14 cellular contexts compared by ENCODE assay signal in the genomic region with DNA sequence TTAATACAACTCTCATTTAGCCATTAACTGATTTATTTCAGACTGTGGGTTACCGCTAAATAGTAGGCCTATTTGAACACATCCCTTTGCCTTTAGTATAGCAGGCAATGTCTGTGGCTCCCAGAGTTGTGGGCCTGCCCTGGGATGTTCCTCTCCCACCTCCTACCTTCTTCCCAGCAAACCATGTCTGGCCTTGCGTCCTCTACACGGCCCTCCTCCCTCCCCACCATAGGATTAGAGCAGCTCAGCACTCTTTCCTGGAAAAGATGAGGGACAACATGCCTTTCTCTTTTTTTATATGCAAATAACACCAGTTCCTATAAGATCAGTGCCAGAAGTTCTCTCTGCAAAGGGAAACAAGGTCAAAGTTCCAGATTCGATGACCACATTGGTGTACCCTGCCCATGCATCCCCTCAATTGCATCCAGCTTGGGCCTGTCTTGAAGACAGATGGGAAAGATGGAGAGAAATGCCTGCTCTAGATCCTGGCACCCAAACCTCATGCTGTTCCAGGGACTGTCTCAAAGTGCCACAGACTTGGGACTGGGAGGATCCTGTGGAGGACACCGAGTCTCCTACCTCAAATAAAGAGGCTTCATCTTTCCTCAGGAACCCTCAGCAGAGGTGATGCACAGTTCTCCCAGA. TPM values are rescaled to one million over a fixed set of nuclear protein-coding genes. Genes with fewer than 3 reads are reported as not detected.
DNase-seq lines count a peak whose midpoint lies in the region; ATAC-seq and TF ChIP-seq lines count a peak whose summit lies in the region.
"Had no signal": no experiment of that assay in that cellular context is flagged by ENCODE, and none has a peak within 500 bp of the region (broad histone marks: within the 10 kb centered on the region; RNA-seq: fewer than 3 reads in every experiment).

No MANE protein-coding gene starts in this region.

- peak overlapping the region; percentile 95 for H3K27ac Mint-ChIP-seq in HFFc6
- peak overlapping the region; percentile 38 to 90 (median 80) for H3K27ac Mint-ChIP-seq in naive thymus-derived CD8-positive, alpha-beta T cell
- H3K27ac Mint-ChIP-seq in endothelial cell (ENCODE audit: unreplicated experiment): no peak overlapping the region

- H3K4me3 Mint-ChIP-seq in HFFc6: no peak overlapping the region
- peak overlapping the region in 3 of 10 donors; percentile 1 to 64 (median 55) for H3K4me3 Mint-ChIP-seq in naive thymus-derived CD8-positive, alpha-beta T cell
- no peak overlapping the region for H3K4me3 Mint-ChIP-seq in endothelial cell (ENCODE audit: unreplicated experiment)

- POLR2A ChIA-PET in naive thymus-derived CD8-positive, alpha-beta T cell (lab: Charles Lee): no interaction called here

- H3K27ac ChIP-seq in ACC112 (ENCODE audit: low read depth, low read length): peak overlapping the region; percentile 95
- H3K27ac ChIP-seq in breast epithelium: peak overlapping the region; percentile 8 to 28
- H3K27ac ChIP-seq in effector memory CD4-positive, alpha-beta T cell (ENCODE audit: insufficient read depth, low read length, poor library complexity, severe bottlenecking): no peak overlapping the region

- H3K27me3 ChIP-seq in ACC112 (ENCODE audit: insufficient read depth, low read length) (no peaks in the 10 kb centered on the region), breast epithelium (no peaks in the 10 kb centered on the region)
- H3K27me3 ChIP-seq in effector memory CD4-positive, alpha-beta T cell (replicated peaks; ENCODE audit: control insufficient read depth, insufficient read depth, low read length, poor library complexity, severe bottlenecking): no peaks in the 10 kb centered on the region
- H3K27me3 ChIP-seq: BLaER1 treated with 17β-estradiol and CSF1 and Interleukin-3, amounts not matched to agents 10 nM and 100 nM had no signal

- no peak for TF ChIP-seq POLR2A in breast epithelium (IDR thresholded peaks at IDR 0.05)

- H2AFZ ChIP-seq in ACC112 (ENCODE audit: low read length, unreplicated experiment): no peak overlapping the region

- H3K4me1 Mint-ChIP-seq in HFFc6 (ENCODE audit: low read depth): peaks cover 73% of the 10 kb centered on the region
- H3K4me1 Mint-ChIP-seq in naive thymus-derived CD8-positive, alpha-beta T cell: peaks cover 35 to 85% (median 74%) of the 10 kb centered on the region in 4 donors
- peaks cover 17% of the 10 kb centered on the region for H3K4me1 Mint-ChIP-seq in endothelial cell (ENCODE audit: unreplicated experiment)

- H3K36me3 ChIP-seq in ACC112 (ENCODE audit: insufficient read depth, low read length) (peaks cover 32% of the 10 kb centered on the region), breast epithelium (peaks cover 7% of the 10 kb centered on the region)
- H3K36me3 ChIP-seq in effector memory CD4-positive, alpha-beta T cell (ENCODE audit: control insufficient read depth, insufficient read depth, low read length): peaks cover 82% of the 10 kb centered on the region

- H3K27me3 Mint-ChIP-seq in HFFc6 (ENCODE audit: insufficient read depth) (peaks cover 3% of the 10 kb centered on the region; the same call in 1 of the 2 replicates), endothelial cell (ENCODE audit: unreplicated experiment) (peaks cover 2% of the 10 kb centered on the region)
- H3K27me3 Mint-ChIP-seq in naive thymus-derived CD8-positive, alpha-beta T cell: no peaks in the 10 kb centered on the region

- H3K9me3 Mint-ChIP-seq in HFFc6: no peaks in the 10 kb centered on the region
- H3K9me3 Mint-ChIP-seq in naive thymus-derived CD8-positive, alpha-beta T cell: no peaks in the 10 kb centered on the region
- H3K9me3 Mint-ChIP-seq in endothelial cell (ENCODE audit: unreplicated experiment): no peaks in the 10 kb centered on the region

- no peak overlapping the region for H3K4me3 ChIP-seq in ACC112 (ENCODE audit: low read depth, low read length)
- no peak overlapping the region for H3K4me3 ChIP-seq in breast epithelium
- no peak overlapping the region for H3K4me3 ChIP-seq in effector memory CD4-positive, alpha-beta T cell (ENCODE audit: insufficient read depth, low read depth, low read length, poor library complexity, severe bottlenecking)
- H3K4me3 ChIP-seq: BLaER1 treated with 17β-estradiol and CSF1 and Interleukin-3, amounts not matched to agents 10 nM and 100 nM had no signal

- no peaks in the 10 kb centered on the region for H3K9me3 ChIP-seq in breast epithelium
- no peaks in the 10 kb centered on the region for H3K9me3 ChIP-seq in effector memory CD4-positive, alpha-beta T cell (ENCODE audit: control insufficient read depth, low read length)
- H3K9me3 ChIP-seq: BLaER1 treated with 17β-estradiol and CSF1 and Interleukin-3, amounts not matched to agents 10 nM and 100 nM had no signal

- peaks cover 72% of the 10 kb centered on the region for H3K36me3 Mint-ChIP-seq in HFFc6 (ENCODE audit: low read depth)
- H3K36me3 Mint-ChIP-seq in naive thymus-derived CD8-positive, alpha-beta T cell: peaks cover 0 to 91% (median 5%) of the 10 kb centered on the region in 3 donors
- peaks cover 48% of the 10 kb centered on the region for H3K36me3 Mint-ChIP-seq in endothelial cell (ENCODE audit: low read depth, unreplicated experiment)

- peaks cover 4% of the 10 kb centered on the region for H3K79me2 ChIP-seq in ACC112 (ENCODE audit: control insufficient read depth, insufficient read depth, low read length, unreplicated experiment)

- no peak for DNase-seq in HFFc6
- no peak for DNase-seq in breast epithelium (ENCODE audit: low spot score in 2 of 2)
- no peak for DNase-seq in naive thymus-derived CD8-positive, alpha-beta T cell
- DNase-seq in effector memory CD4-positive, alpha-beta T cell: no peak
- DNase-seq in endothelial cell (ENCODE audit: low spot score): no peak
- no peak for DNase-seq in NCI-H187 (lab: John Stamatoyannopoulos, UW)
- DNase-seq in occipital lobe (lab: John Stamatoyannopoulos, UW): no peak
- DNase-seq: activated effector memory CD4-positive, alpha-beta T cell treated with Interleukin-2 at 50 U/mL for 16 hours; dermis blood vessel endothelial cell; kidney glomerular epithelial cell; NCI-H1694; stimulated activated CD4-positive, alpha-beta T cell treated with anti-CD3 and anti-CD28 coated beads, Interleukin-15, amount 100 ng/mL, for 24 hours had no signal

- intact Hi-C loops in breast epithelium (cut with DNase I; ENCODE audit: low total_unique reads): no loop called here

- TF ChIP-seq CTCF in HFFc6 (IDR thresholded peaks at IDR 0.05) (no peak), breast epithelium (IDR thresholded peaks at IDR 0.05) (no peak), endothelial cell (IDR thresholded peaks at IDR 0.05; ENCODE audit: unreplicated experiment) (no peak)

- ATAC-seq in naive thymus-derived CD8-positive, alpha-beta T cell: no peak

- H3K4me1 ChIP-seq in ACC112 (ENCODE audit: control insufficient read depth, insufficient read depth, low read length, unreplicated experiment) (peaks cover 51% of the 10 kb centered on the region), breast epithelium (peaks cover 4 to 26% of the 10 kb centered on the region in 2 donors)
- H3K4me1 ChIP-seq in effector memory CD4-positive, alpha-beta T cell (ENCODE audit: control insufficient read depth, insufficient read depth, low read length, poor library complexity, severe bottlenecking): peaks cover 17% of the 10 kb centered on the region

RNA-seq across cellular contexts. Expression of a gene that starts 57.2 kb away (rescaled TPM):
- total RNA-seq in HFFc6 (2021; fragmentation: NEBNext Ultra II Directional; extraction: Animal tissue kit (Norgen Biotek cat#: 25700)): 100 to 1,000 TPM; 134 to 152 (median 142) TPM
- total RNA-seq in breast epithelium: 100 to 1,000 TPM; 203 to 283 (median 204) TPM
- total RNA-seq in naive thymus-derived CD8-positive, alpha-beta T cell: 100 to 1,000 TPM; 225 to 234 TPM
- polyA plus RNA-seq in naive thymus-derived CD8-positive, alpha-beta T cell: 100 to 1,000 TPM; 112 to 137 (median 123) TPM
- total RNA-seq in endothelial cell (ENCODE audit: unreplicated experiment): 116 TPM
- total RNA-seq in occipital lobe: 146 TPM
